11 cellular contexts compared by ENCODE assay signal in the genomic region with DNA sequence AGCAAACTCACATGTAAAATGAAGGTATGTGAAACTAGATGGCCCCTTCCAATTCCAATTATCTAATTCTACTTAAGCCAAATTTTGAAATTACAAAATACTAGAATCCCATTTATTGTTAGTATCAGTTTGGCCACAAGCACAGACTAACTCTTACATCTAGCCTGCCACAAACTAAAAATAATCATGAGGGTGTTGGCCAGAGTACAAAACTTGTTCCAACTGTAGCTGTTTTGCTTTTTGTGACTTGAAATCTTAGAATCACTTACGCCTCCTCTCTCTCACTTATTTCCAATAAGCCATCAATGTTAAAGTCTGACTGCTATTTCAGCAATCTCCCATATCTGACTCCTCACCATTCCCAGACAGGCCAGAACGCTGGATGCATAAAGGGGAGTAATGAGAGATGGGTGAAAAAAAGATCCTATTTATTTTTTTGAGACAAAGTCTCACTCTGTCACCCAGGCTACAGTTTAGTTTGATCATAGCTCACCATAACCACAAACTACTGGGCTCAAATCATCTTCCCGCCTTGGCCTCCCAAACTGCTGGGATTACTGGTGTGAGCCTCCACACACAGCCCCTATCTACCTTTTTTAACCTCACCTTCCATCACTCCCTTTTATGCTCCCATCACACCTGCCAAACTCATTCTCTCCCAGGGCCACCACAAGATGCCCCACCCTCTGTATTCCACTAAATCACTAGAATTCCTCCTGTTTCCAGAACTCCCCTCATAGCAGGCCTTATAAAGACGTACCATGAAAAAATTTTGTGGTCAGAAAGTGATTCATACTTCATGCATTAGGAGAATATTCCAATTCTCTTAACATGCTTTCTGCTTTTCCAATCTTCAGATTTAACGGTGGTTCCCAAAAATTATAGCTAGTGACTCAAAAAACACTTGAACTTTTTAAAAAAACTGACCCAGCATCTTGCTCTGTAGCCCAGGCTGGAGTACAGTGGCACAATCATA. TPM values are rescaled to one million over a fixed set of nuclear protein-coding genes. Genes with fewer than 3 reads are reported as not detected.
DNase-seq lines count a peak whose midpoint lies in the region; ATAC-seq and TF ChIP-seq lines count a peak whose summit lies in the region.
"Had no signal": no experiment of that assay in that cellular context is flagged by ENCODE, and none has a peak within 500 bp of the region (broad histone marks: within the 10 kb centered on the region; RNA-seq: fewer than 3 reads in every experiment).

No MANE protein-coding gene starts in this region.

- intact Hi-C loops in esophagus squamous epithelium (cut with DNase I) (no loop called here), vagina (cut with DNase I) (no loop called here)

- H3K9me3 ChIP-seq in esophagus squamous epithelium (no peaks in the 10 kb centered on the region), vagina (no peaks in the 10 kb centered on the region)

- WGBS in esophagus squamous epithelium, 2 donors: 75 to 81% methylated on average over 5 of the region's 5 CpGs

- DNase-seq in Ammon's horn (ENCODE audit: low spot score) (peak; percentile 18), LHCN-M2 (ENCODE audit: low read depth) (peak; percentile 76), esophagus squamous epithelium (lab: John Stamatoyannopoulos, UW) (no peak), NCI-H2227 treated with DMSO at 0.1 percent for 48 hours (lab: John Stamatoyannopoulos, UW) (no peak), NCI-H2227 (lab: John Stamatoyannopoulos, UW; ENCODE audit: unreplicated experiment) (no peak), vagina (ENCODE audit: extremely low spot score in 2 of 2) (no peak)
- no peak for DNase-seq in natural killer cell treated with Interleukin-12 subunit alpha and Interleukin-12 subunit beta and Interleukin-15 and Interleukin-18, amount 100 ng/mL, for 72 hours (ENCODE audit: low spot score)
- DNase-seq: activated effector memory CD4-positive, alpha-beta T cell treated with anti-CD3 and anti-CD28 coated beads, Interleukin-2, amount 50 U/mL, for 16 hours; COR-L47; NCI-H1417 had no signal

- no peaks in the 10 kb centered on the region for H3K9me3 Mint-ChIP-seq in natural killer cell treated with Interleukin-12 subunit alpha and Interleukin-12 subunit beta and Interleukin-15 and Interleukin-18, amount 100 ng/mL, for 72 hours

- peaks cover 0 to 13% (median 0%) of the 10 kb centered on the region in 3 donors for H3K4me1 ChIP-seq in esophagus squamous epithelium
- no peaks in the 10 kb centered on the region for H3K4me1 ChIP-seq in vagina

- H3K4me3 Mint-ChIP-seq in natural killer cell treated with Interleukin-12 subunit alpha and Interleukin-12 subunit beta and Interleukin-15 and Interleukin-18, amount 100 ng/mL, for 72 hours: peak overlapping the region; percentile 2

- H3K4me1 Mint-ChIP-seq in natural killer cell treated with Interleukin-12 subunit alpha and Interleukin-12 subunit beta and Interleukin-15 and Interleukin-18, amount 100 ng/mL, for 72 hours (ENCODE audit: low read depth in 2 of 2): peaks cover 11 to 22% of the 10 kb centered on the region in 2 donors

- TF ChIP-seq POLR2A in esophagus squamous epithelium (IDR thresholded peaks at IDR 0.05): no peak
- TF ChIP-seq POLR2A in vagina (IDR thresholded peaks at IDR 0.05): no peak

- no peaks in the 10 kb centered on the region for H3K36me3 Mint-ChIP-seq in natural killer cell treated with Interleukin-12 subunit alpha and Interleukin-12 subunit beta and Interleukin-15 and Interleukin-18, amount 100 ng/mL, for 72 hours

- peak overlapping the region; percentile 4 to 24 for H3K27ac Mint-ChIP-seq in natural killer cell treated with Interleukin-12 subunit alpha and Interleukin-12 subunit beta and Interleukin-15 and Interleukin-18, amount 100 ng/mL, for 72 hours

- H3K27ac ChIP-seq in esophagus squamous epithelium: peak overlapping the region in 3 of 4 donors; percentile 45 to 60 (median 56)
- H3K27ac ChIP-seq in vagina: no peak overlapping the region

- H3K4me3 ChIP-seq in esophagus squamous epithelium: no peak overlapping the region
- H3K4me3 ChIP-seq in vagina: no peak overlapping the region

- H3K36me3 ChIP-seq in esophagus squamous epithelium (peaks cover 0 to 87% (median 0%) of the 10 kb centered on the region in 3 donors), vagina (peaks cover 0 to 10% of the 10 kb centered on the region in 2 donors)

- no peaks in the 10 kb centered on the region for H3K27me3 ChIP-seq in esophagus squamous epithelium
- no peaks in the 10 kb centered on the region for H3K27me3 ChIP-seq in vagina

- TF ChIP-seq CTCF in esophagus squamous epithelium (IDR thresholded peaks at IDR 0.05) (no peak), vagina (IDR thresholded peaks at IDR 0.05) (no peak)

- H3K27me3 Mint-ChIP-seq in natural killer cell treated with Interleukin-12 subunit alpha and Interleukin-12 subunit beta and Interleukin-15 and Interleukin-18, amount 100 ng/mL, for 72 hours: no peaks in the 10 kb centered on the region

- ATAC-seq in natural killer cell treated with Interleukin-12 subunit alpha and Interleukin-12 subunit beta and Interleukin-15 and Interleukin-18, amount 100 ng/mL, for 72 hours: no peak
- no peak for ATAC-seq in HG03342 (IDR thresholded peaks at IDR 0.05; ENCODE audit: unreplicated experiment)

RNA-seq across cellular contexts. Expression of gene ATOSA, which starts 36.5 kb away (rescaled TPM):
- 8.7 and 11.1 TPM in 2 replicates for total RNA-seq in LHCN-M2 (2014; rRNA removed)
- 6.0 TPM for polyA plus RNA-seq in LHCN-M2 (2012)
- 10 to 100 TPM; 38.9 to 69.8 (median 44.5) TPM for total RNA-seq in esophagus squamous epithelium
- 10 to 100 TPM; 34.1 to 42.0 TPM for total RNA-seq in natural killer cell treated with Interleukin-12 subunit alpha and Interleukin-12 subunit beta and Interleukin-15 and Interleukin-18, amount 100 ng/mL, for 72 hours
- total RNA-seq in vagina: 63.3 TPM

Comparison
In these comparisons a context has a peak if more than half of its experiments do, and no peak if none do; other contexts are left out.
1. DNase-seq: peak in Ammon's horn (single experiment) and LHCN-M2 (single experiment); none in esophagus squamous epithelium (single experiment), natural killer cell treated with Interleukin-12 subunit alpha and Interleukin-12 subunit beta and Interleukin-15 and Interleukin-18, amount 100 ng/mL, for 72 hours (single experiment), NCI-H2227 treated with DMSO at 0.1 percent for 48 hours (single experiment), NCI-H2227 (single experiment) and vagina (0 of 2).